Comparison of ENCODE assay signal across 12 cellular contexts in the genomic region with DNA sequence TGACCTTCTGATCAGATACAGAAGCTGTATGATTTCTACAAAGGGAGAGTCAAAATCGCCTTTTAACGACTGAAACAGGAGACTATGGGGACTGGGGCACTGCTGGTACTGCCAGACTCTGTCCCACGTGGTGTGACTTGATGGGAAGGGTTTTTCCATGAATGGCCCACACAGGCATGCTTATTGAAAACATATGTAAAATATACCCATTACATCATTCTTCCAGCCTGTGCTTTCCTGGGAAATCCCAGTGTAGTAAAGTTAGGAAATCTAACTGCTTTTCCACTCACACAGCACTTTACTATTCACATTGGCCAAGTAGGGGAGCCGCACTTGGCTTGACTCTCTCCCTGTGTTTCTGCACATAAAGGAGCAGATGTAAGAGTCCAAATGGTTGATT.
DNase-seq lines count a peak whose midpoint lies in the region; ATAC-seq and TF ChIP-seq lines count a peak whose summit lies in the region.
"Had no signal": no experiment of that assay in that cellular context is flagged by ENCODE, and none has a peak within 500 bp of the region (broad histone marks: within the 10 kb centered on the region; RNA-seq: fewer than 3 reads in every experiment).

No MANE protein-coding gene starts in this region.

- no peaks in the 10 kb centered on the region for H3K9me3 ChIP-seq in heart left ventricle
- H3K9me3 ChIP-seq in skeletal muscle satellite cell (replicated peaks; ENCODE audit: low read length) = no peaks in the 10 kb centered on the region
- H3K9me3 ChIP-seq: colonic mucosa had no signal

- DNase-seq in ELR (ENCODE audit: low read depth) = peak; percentile 90
- DNase-seq in astrocyte of the hippocampus (ENCODE audit: low read depth, low spot score) = peak; percentile 80
- DNase-seq in heart left ventricle = peak in 1 of 5 donors; percentile 40
- DNase-seq in hippocampal formation (lab: John Stamatoyannopoulos, UW) = no peak
- no peak for DNase-seq in stimulated activated naive CD8-positive, alpha-beta T cell treated with anti-CD3 and anti-CD28 coated beads, Interleukin-15, Interleukin-2, amounts not matched to agents 100 U/mL and 50 U/mL, for 24 hours
- no peak for DNase-seq in GF-D8 (lab: John Stamatoyannopoulos, UW)
- DNase-seq in erythroblast (lab: John Stamatoyannopoulos, UW) = no peak
- DNase-seq: colonic mucosa; kidney; stimulated activated naive CD4-positive, alpha-beta T cell treated with Interleukin-2 at 50 U/mL for 16 hours had no signal

- H3K27me3 ChIP-seq in heart left ventricle (no peaks in the 10 kb centered on the region), skeletal muscle satellite cell (ENCODE audit: control insufficient read depth, insufficient read depth, low read length) (no peaks in the 10 kb centered on the region)
- H3K27me3 ChIP-seq: colonic mucosa had no signal

- H3K4me3 ChIP-seq in heart left ventricle (no peak overlapping the region), skeletal muscle satellite cell (ENCODE audit: low read length) (peak overlapping the region; percentile 48)
- H3K4me3 ChIP-seq: colonic mucosa had no signal

- no peak for TF ChIP-seq CTCF in heart left ventricle (IDR thresholded peaks at IDR 0.05)

- intact Hi-C loops in heart left ventricle (cut with DNase I) = loop anchor here in 2 of 10 donors (5.0 kb wide), 2 partner anchors 74 to 234 kb away; no protein-coding TSS in a partner anchor

- ATAC-seq in heart left ventricle = peak; percentile 52 to 79 (median 57)
- no peak for ATAC-seq in stimulated activated naive CD8-positive, alpha-beta T cell treated with anti-CD3 and anti-CD28 coated beads, Interleukin-15, Interleukin-2, amounts not matched to agents 100 U/mL and 50 U/mL, for 24 hours
- ATAC-seq: HCT116 had no signal

- peak overlapping the region; percentile 76 for H3K4me2 ChIP-seq in skeletal muscle satellite cell (ENCODE audit: low read length)

- WGBS in heart left ventricle, 4 donors = 47 to 66% (median 66%) methylated on average over 4 of the region's 4 CpGs

- TF ChIP-seq POLR2A in heart left ventricle (IDR thresholded peaks at IDR 0.05) (no peak), erythroblast (IDR thresholded peaks at IDR 0.05; ENCODE audit: low read length) (no peak)

- peak overlapping the region in 6 of 12 donors; percentile 20 to 69 (median 60) for H3K27ac ChIP-seq in heart left ventricle
- H3K27ac ChIP-seq: colonic mucosa had no signal

- peaks cover 0 to 22% (median 0%) of the 10 kb centered on the region in 12 donors for H3K4me1 ChIP-seq in heart left ventricle
- peaks cover 27% of the 10 kb centered on the region for H3K4me1 ChIP-seq in skeletal muscle satellite cell (ENCODE audit: control insufficient read depth, insufficient read depth, low read length)
- H3K4me1 ChIP-seq: colonic mucosa had no signal

- peak overlapping the region; percentile 83 for H3K9ac ChIP-seq in skeletal muscle satellite cell (ENCODE audit: low read depth, low read length)

- H3K36me3 ChIP-seq in heart left ventricle = no peaks in the 10 kb centered on the region
- H3K36me3 ChIP-seq in skeletal muscle satellite cell (ENCODE audit: insufficient read depth, low read length) = no peaks in the 10 kb centered on the region
- H3K36me3 ChIP-seq: colonic mucosa had no signal

Comparison
In these comparisons a context has a peak if more than half of its experiments do, and no peak if none do; other contexts are left out.
1. DNase-seq: peak in ELR (single experiment) and astrocyte of the hippocampus (single experiment); none in hippocampal formation (0 of 2), stimulated activated naive CD8-positive, alpha-beta T cell treated with anti-CD3 and anti-CD28 coated beads, Interleukin-15, Interleukin-2, amounts not matched to agents 100 U/mL and 50 U/mL, for 24 hours (single experiment), GF-D8 (single experiment) and erythroblast (0 of 2).